In the genomic region with DNA sequence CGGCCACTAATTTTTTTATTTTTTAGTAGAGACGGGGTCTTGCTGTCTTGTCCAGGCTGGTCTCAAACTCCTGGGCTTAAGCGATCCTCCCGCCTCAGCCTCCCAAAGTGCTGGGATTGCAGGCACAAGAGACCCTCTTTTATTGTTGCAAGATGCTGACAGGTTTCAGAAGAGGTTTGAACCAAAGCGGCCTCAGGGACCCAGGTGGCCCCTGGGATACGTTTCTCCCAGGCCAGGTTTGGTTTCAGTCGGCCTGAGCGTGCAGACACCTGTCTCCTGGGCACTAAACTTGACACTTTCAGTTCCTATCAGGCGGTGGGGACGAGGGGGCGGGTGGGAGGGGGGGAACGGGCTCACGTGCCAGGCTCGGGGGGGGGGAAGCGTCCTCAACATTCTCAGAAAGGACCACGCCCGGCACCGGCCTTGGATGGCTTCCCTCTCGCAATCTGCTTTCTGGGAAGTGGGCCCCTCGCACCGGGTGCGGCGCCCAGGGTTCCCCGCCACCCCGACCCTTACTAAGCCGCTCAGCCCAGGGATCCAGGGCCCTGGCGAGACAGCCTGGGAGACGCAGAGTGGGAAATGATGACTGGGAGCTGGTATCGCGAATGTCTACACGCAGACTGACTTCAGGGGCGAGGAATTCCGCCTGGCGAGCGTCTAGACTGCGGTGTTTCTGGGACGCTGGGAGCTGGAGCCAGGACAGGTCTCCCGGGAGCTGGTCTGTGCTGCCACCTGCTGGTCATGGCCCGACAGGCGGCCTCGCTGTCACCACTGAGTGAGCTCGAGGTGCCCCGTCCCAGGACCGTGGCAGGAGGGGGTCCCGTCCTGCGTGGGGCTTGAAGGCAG, we compare ENCODE assay signal across 8 cellular contexts.
DNase-seq lines count a peak whose midpoint lies in the region; ATAC-seq, FAIRE-seq and TF ChIP-seq lines count a peak whose summit lies in the region.

No MANE protein-coding gene starts in this region.

- H3K27ac ChIP-seq in SK-N-MC (no peak overlapping the region), pancreas (peak overlapping the region; percentile 58 to 92 (median 86)), thyroid gland (peak overlapping the region; percentile 92 to 95 (median 94))

- no peaks in the 10 kb centered on the region for H3K9me3 ChIP-seq in SK-N-MC (ENCODE audit: low read depth, low read length)
- H3K9me3 ChIP-seq in pancreas: no peaks in the 10 kb centered on the region
- no peaks in the 10 kb centered on the region for H3K9me3 ChIP-seq in thyroid gland

- TF ChIP-seq POLR2A in thyroid gland (IDR thresholded peaks at IDR 0.05): peak in 1 of 2 donors; percentile 68

- peak; percentile 37 to 42 for DNase-seq in AML-193 (lab: John Stamatoyannopoulos, UW)
- DNase-seq in SK-N-MC (ENCODE audit: low read depth, low spot score): no peak
- DNase-seq in activated naive CD4-positive, alpha-beta T cell treated with anti-CD3 and anti-CD28 coated beads, Interleukin-2, amount 50 U/mL, for 72 hours (ENCODE audit: low spot score in 2 of 2): peak; percentile 89 to 96
- peak; percentile 95 for DNase-seq in Right ventricle myocardium inferior (ENCODE audit: missing footprints)
- peak; percentile 91 to 100 (median 96) for DNase-seq in pancreas
- peak; percentile 94 to 95 for DNase-seq in thyroid gland

- ATAC-seq in GM18873 (IDR thresholded peaks at IDR 0.05; ENCODE audit: low FRiP score, unreplicated experiment): peak; percentile 27
- ATAC-seq in activated naive CD4-positive, alpha-beta T cell treated with anti-CD3 and anti-CD28 coated beads, Interleukin-2, amount 50 U/mL, for 72 hours: peak; percentile 59 to 71
- ATAC-seq in Right ventricle myocardium inferior: peak; percentile 90
- ATAC-seq in pancreas: peak; percentile 91 to 95 (median 94)

- H3K36me3 ChIP-seq in SK-N-MC (ENCODE audit: insufficient read depth, low read length) (no peaks in the 10 kb centered on the region), pancreas (no peaks in the 10 kb centered on the region), thyroid gland (no peaks in the 10 kb centered on the region)

- WGBS in pancreas, 2 donors: 9 to 11% methylated on average over 40 to 46 of the region's 46 CpGs
- WGBS in thyroid gland, 2 donors: 16 to 20% methylated on average over 21 to 40 of the region's 46 CpGs

- intact Hi-C loops in Right ventricle myocardium inferior (cut with DNase I) (loop anchor here (1.0 to 10.0 kb wide), 3 partner anchors 34 to 446 kb away; a partner anchor contains a TSS), pancreas (cut with DNase I) (loop anchor here in 2 of 3 donors (5.0 to 10.0 kb wide), 2 partner anchors 139 to 146 kb away; no protein-coding TSS in a partner anchor), thyroid gland (cut with DNase I) (loop anchor here (5.0 to 10.0 kb wide), 3 partner anchors 34 to 134 kb away; a partner anchor contains a TSS)

- H3K9me3 Mint-ChIP-seq in activated naive CD4-positive, alpha-beta T cell treated with anti-CD3 and anti-CD28 coated beads, Interleukin-2, amount 50 U/mL, for 72 hours: peaks cover 0 to 4% of the 10 kb centered on the region in 2 donors

- H3K36me3 Mint-ChIP-seq in activated naive CD4-positive, alpha-beta T cell treated with anti-CD3 and anti-CD28 coated beads, Interleukin-2, amount 50 U/mL, for 72 hours: peaks cover 0 to 13% of the 10 kb centered on the region in 2 donors

- TF ChIP-seq RAD21 in Ishikawa (IDR thresholded peaks at IDR 0.05; ENCODE audit: low read depth): peak; percentile 98

- H3K4me3 ChIP-seq in SK-N-MC: peak overlapping the region; percentile 71
- H3K4me3 ChIP-seq in pancreas: peak overlapping the region in 3 of 4 donors; percentile 14 to 34 (median 33)
- peak overlapping the region in 1 of 3 donors; percentile 30 for H3K4me3 ChIP-seq in thyroid gland (replicated peaks in 1 of 3)

- TF ChIP-seq EP300 in Ishikawa (IDR thresholded peaks at IDR 0.05; ENCODE audit: borderline replicate concordance): peak; percentile 52; the same call in 1 of the 2 replicates

- H3K9ac ChIP-seq in SK-N-MC (ENCODE audit: insufficient read length): no peak overlapping the region

- H3K4me1 ChIP-seq in pancreas: peaks cover 0 to 7% (median 4%) of the 10 kb centered on the region in 3 donors
- peaks cover 10 to 20% of the 10 kb centered on the region in 2 donors for H3K4me1 ChIP-seq in thyroid gland

- TF ChIP-seq CTCF in pancreas (IDR thresholded peaks at IDR 0.05): peak; percentile 94 to 96 (median 96)
- TF ChIP-seq CTCF in thyroid gland (IDR thresholded peaks at IDR 0.05): peak; percentile 95 to 98 (median 97)

- H3K27me3 ChIP-seq in pancreas (no peaks in the 10 kb centered on the region), thyroid gland (no peaks in the 10 kb centered on the region)

- peak overlapping the region; percentile 72 to 75 for H3K27ac Mint-ChIP-seq in activated naive CD4-positive, alpha-beta T cell treated with anti-CD3 and anti-CD28 coated beads, Interleukin-2, amount 50 U/mL, for 72 hours

- FAIRE-seq in pancreas (lab: Jason Lieb, UNC): no peak

TF ChIP-seq in Ishikawa, 13 proteins besides CTCF, POLR2A, EP300 and RAD21:
- no peak for TF ChIP-seq CREB1 (IDR thresholded peaks at IDR 0.05; ENCODE audit: low read depth)
- no peak for TF ChIP-seq TAF1 (IDR thresholded peaks at IDR 0.05; ENCODE audit: low read depth)
- TF ChIP-seq TEAD4 (IDR thresholded peaks at IDR 0.05): peak; percentile 73
- no peak for TF ChIP-seq FOXM1 (IDR thresholded peaks at IDR 0.05; ENCODE audit: borderline replicate concordance, low read depth)
- no peak for TF ChIP-seq CEBPB (IDR thresholded peaks at IDR 0.05)
- TF ChIP-seq, protein P1, sequence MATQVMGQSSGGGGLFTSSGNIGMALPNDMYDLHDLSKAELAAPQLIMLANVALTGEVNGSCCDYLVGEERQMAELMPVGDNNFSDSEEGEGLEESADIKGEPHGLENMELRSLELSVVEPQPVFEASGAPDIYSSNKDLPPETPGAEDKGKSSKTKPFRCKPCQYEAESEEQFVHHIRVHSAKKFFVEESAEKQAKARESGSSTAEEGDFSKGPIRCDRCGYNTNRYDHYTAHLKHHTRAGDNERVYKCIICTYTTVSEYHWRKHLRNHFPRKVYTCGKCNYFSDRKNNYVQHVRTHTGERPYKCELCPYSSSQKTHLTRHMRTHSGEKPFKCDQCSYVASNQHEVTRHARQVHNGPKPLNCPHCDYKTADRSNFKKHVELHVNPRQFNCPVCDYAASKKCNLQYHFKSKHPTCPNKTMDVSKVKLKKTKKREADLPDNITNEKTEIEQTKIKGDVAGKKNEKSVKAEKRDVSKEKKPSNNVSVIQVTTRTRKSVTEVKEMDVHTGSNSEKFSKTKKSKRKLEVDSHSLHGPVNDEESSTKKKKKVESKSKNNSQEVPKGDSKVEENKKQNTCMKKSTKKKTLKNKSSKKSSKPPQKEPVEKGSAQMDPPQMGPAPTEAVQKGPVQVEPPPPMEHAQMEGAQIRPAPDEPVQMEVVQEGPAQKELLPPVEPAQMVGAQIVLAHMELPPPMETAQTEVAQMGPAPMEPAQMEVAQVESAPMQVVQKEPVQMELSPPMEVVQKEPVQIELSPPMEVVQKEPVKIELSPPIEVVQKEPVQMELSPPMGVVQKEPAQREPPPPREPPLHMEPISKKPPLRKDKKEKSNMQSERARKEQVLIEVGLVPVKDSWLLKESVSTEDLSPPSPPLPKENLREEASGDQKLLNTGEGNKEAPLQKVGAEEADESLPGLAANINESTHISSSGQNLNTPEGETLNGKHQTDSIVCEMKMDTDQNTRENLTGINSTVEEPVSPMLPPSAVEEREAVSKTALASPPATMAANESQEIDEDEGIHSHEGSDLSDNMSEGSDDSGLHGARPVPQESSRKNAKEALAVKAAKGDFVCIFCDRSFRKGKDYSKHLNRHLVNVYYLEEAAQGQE (IDR thresholded peaks at IDR 0.05; ENCODE audit: low read depth): no peak
- peak; percentile 60; the same call in 1 of the 2 replicates for TF ChIP-seq TCF12 (IDR thresholded peaks at IDR 0.05; ENCODE audit: low read depth)
- TF ChIP-seq, protein P2, sequence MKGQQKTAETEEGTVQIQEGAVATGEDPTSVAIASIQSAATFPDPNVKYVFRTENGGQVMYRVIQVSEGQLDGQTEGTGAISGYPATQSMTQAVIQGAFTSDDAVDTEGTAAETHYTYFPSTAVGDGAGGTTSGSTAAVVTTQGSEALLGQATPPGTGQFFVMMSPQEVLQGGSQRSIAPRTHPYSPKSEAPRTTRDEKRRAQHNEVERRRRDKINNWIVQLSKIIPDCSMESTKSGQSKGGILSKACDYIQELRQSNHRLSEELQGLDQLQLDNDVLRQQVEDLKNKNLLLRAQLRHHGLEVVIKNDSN (IDR thresholded peaks at IDR 0.05): no peak
- no peak for TF ChIP-seq YY1 (IDR thresholded peaks at IDR 0.05; ENCODE audit: low read depth)
- TF ChIP-seq, protein P3, sequence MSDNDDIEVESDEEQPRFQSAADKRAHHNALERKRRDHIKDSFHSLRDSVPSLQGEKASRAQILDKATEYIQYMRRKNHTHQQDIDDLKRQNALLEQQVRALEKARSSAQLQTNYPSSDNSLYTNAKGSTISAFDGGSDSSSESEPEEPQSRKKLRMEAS (IDR thresholded peaks at IDR 0.05): no peak
- no peak for TF ChIP-seq EGR1 (IDR thresholded peaks at IDR 0.05)
- TF ChIP-seq ZBTB7A (IDR thresholded peaks at IDR 0.05; ENCODE audit: low read depth): peak; percentile 41
- TF ChIP-seq NFIC (IDR thresholded peaks at IDR 0.05): peak; percentile 55
TF ChIP-seq in Ishikawa: peak in this region for 4.

Comparison
In these comparisons a context has a peak if more than half of its experiments do, and no peak if none do; other contexts are left out.
1. ATAC-seq: peak in every context shown above with its lines; median percentile 94 in pancreas; 90 in Right ventricle myocardium inferior; 65 in activated naive CD4-positive, alpha-beta T cell treated with anti-CD3 and anti-CD28 coated beads, Interleukin-2, amount 50 U/mL, for 72 hours; 27 in GM18873.